Comparison of ENCODE assay signal across 8 cellular contexts in the genomic region with DNA sequence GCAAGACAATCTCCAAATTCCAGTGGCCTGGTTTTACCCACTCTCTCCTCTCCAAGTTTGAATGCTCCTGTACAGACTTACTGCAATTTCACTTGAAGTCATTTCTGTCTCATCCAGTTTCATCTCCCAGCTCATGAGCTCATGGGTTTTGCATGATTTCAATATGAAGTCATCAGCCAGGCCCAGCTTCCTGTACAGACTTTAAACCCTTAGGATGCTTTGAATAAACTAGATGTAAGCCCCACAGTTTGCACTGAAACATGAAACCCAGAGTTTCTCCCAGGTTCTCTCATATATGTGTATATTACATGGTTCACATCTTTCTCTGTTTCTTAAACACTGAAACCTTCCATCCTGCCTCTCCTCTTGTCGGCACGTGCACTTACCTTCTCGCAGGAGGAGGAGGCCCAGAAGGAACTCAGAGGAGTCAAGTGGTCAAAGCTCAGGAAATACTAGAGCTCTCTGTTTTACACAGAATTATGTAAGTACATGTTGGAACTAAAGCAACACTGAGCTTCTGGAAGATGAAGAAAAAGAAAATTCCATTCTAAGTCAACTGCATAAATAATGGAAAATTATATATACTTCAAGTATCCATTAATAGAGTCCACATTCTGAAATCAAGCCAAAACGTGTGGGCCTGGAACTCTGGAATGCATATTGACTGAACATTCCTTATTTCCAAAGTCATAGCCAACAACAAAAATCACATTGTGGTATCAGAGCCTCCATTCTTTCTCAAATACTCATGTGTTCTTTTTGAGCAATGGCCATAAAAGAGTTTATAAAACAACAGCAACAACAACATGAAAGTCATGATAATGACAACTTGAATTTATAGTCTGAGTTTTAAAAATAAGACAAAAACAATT.
DNase-seq lines count a peak whose midpoint lies in the region; ATAC-seq and TF ChIP-seq lines count a peak whose summit lies in the region.

No MANE protein-coding gene starts in this region.

- peak overlapping the region; percentile 17 for H3K4me2 ChIP-seq in mammary epithelial cell (ENCODE audit: insufficient read depth, low read depth, low read length)

- no peak for TF ChIP-seq POLR2A in transverse colon (IDR thresholded peaks at IDR 0.05)

- H3K4me3 ChIP-seq in mammary epithelial cell (replicated peaks in 1 of 3; ENCODE audit: insufficient read depth in 1 of 3, low read depth in 2 of 3, low read length in 3 of 3) (no peak overlapping the region), transverse colon (no peak overlapping the region), HAP-1 (no peak overlapping the region)

- H3K27ac Mint-ChIP-seq in MCF 10A (ENCODE audit: low read depth, unreplicated experiment) (no peak overlapping the region), brain (peak overlapping the region in 3 of 5 experiments; percentile 4 to 72 (median 69))

- DNase-seq in mammary epithelial cell (peak; percentile 86), MCF 10A (ENCODE audit: unreplicated experiment) (no peak), transverse colon (no peak), HAP-1 (ENCODE audit: low spot score in 2 of 2) (no peak), NCI-H1417 treated with DMSO at 0.1 percent for 48 hours (lab: John Stamatoyannopoulos, UW) (no peak)
- DNase-seq in effector CD4-positive, alpha-beta T cell = no peak

- H3K9me3 ChIP-seq in mammary epithelial cell (replicated peaks; ENCODE audit: insufficient read depth, low read length) = no peaks in the 10 kb centered on the region
- no peaks in the 10 kb centered on the region for H3K9me3 ChIP-seq in transverse colon
- H3K9me3 ChIP-seq in HAP-1 = no peaks in the 10 kb centered on the region

- BruUV-seq in mammary epithelial cell (replicated peaks; lab: Mats Ljungman, UMichigan) = TSS peak; percentile 45
- no TSS peak for BruUV-seq in MCF 10A (replicated peaks; lab: Mats Ljungman, UMichigan)

- CTCF ChIA-PET in mammary epithelial cell (lab: Charles Lee; ENCODE audit: low non-redundant PET) (interaction anchor here (0.6 to 0.7 kb wide), 4 partner anchors 12 to 469 kb away, joined by 3 to 6 read pairs (median 3); no protein-coding TSS in a partner anchor), MCF 10A (lab: Yijun Ruan, JAX) (interaction anchor here (1.0 to 1.5 kb wide), 2 partner anchors 12 to 364 kb away, joined by 5 read pairs; no protein-coding TSS in a partner anchor)

- H3K27me3 Mint-ChIP-seq in MCF 10A (ENCODE audit: insufficient read depth, unreplicated experiment) (no peaks in the 10 kb centered on the region), brain (peaks cover 2% of the 10 kb centered on the region)

- H3K27ac ChIP-seq in mammary epithelial cell (ENCODE audit: insufficient read depth, low read depth, low read length) = peak overlapping the region; percentile 12
- H3K27ac ChIP-seq in transverse colon = peak overlapping the region in 3 of 4 donors; percentile 33 to 64 (median 55)

- intact Hi-C loops in mammary epithelial cell (cut with micrococcal nuclease) = loop anchor here (5.0 kb wide), 2 partner anchors 123 to 363 kb away; a partner anchor contains a TSS
- intact Hi-C loops in MCF 10A (cut with micrococcal nuclease) = loop anchor here (5.0 kb wide), 1 partner anchor 73 kb away; no protein-coding TSS in a partner anchor
- intact Hi-C loops in transverse colon (cut with DNase I; ENCODE audit: low total_unique reads) = no loop called here

- H2AFZ ChIP-seq in mammary epithelial cell (ENCODE audit: low read depth, low read length) = peak overlapping the region; percentile 32

- peak; percentile 70 for ATAC-seq in HG03103 (IDR thresholded peaks at IDR 0.05; ENCODE audit: low read depth, unreplicated experiment)

- in situ Hi-C loops in mammary epithelial cell (cut with MboI; ENCODE audit: low sequenced_read_pairs in 2 of 2) (no loop called here), transverse colon (cut with MboI; ENCODE audit: low pct_ligation_motif_present in 1 of 4, low pct_unique_long_range_greater_than_20kb in 1 of 4, low sequenced_read_pairs in 3 of 4) (loop anchor here in 1 of 4 donors (25.0 kb wide), 1 partner anchor 353 kb away; no protein-coding TSS in a partner anchor), HAP-1 (cut with MboI; ENCODE audit: low sequenced_read_pairs) (no loop called here)

- no peaks in the 10 kb centered on the region for H3K36me3 Mint-ChIP-seq in MCF 10A (ENCODE audit: insufficient read depth, unreplicated experiment)
- H3K36me3 Mint-ChIP-seq in brain = no peaks in the 10 kb centered on the region

- no peak overlapping the region for H3K9ac ChIP-seq in mammary epithelial cell (ENCODE audit: insufficient read depth, low read length)

- H3K4me1 Mint-ChIP-seq in MCF 10A (ENCODE audit: insufficient read depth, unreplicated experiment) = peaks cover 29% of the 10 kb centered on the region
- H3K4me1 Mint-ChIP-seq in brain = peaks cover 28% of the 10 kb centered on the region

- dilution Hi-C loops in mammary epithelial cell (cut with HindIII; ENCODE audit: low sequenced_read_pairs) = no loop called here

- H4K20me1 ChIP-seq in mammary epithelial cell (ENCODE audit: insufficient read depth, low read length) = no peaks in the 10 kb centered on the region

- H3K79me2 ChIP-seq in mammary epithelial cell (ENCODE audit: insufficient read depth, low read length) = no peaks in the 10 kb centered on the region

- no peak for TF ChIP-seq EP300 in transverse colon (IDR thresholded peaks at IDR 0.05; ENCODE audit: low read depth)

- no peaks in the 10 kb centered on the region for H3K27me3 ChIP-seq in mammary epithelial cell (ENCODE audit: insufficient read depth, low read length)
- no peaks in the 10 kb centered on the region for H3K27me3 ChIP-seq in transverse colon
- peaks cover 10% of the 10 kb centered on the region; the same call in 1 of the 2 replicates for H3K27me3 ChIP-seq in HAP-1 (ENCODE audit: low read depth)

- no peaks in the 10 kb centered on the region for H3K9me3 Mint-ChIP-seq in MCF 10A (ENCODE audit: unreplicated experiment)
- H3K9me3 Mint-ChIP-seq in brain = peaks cover 0 to 4% (median 0%) of the 10 kb centered on the region in 5 experiments

- 47% methylated on average over 4 of the region's 4 CpGs for WGBS in mammary epithelial cell (ENCODE audit: low coverage, missing lambda C conversion rate)
- WGBS in transverse colon (ENCODE audit: low coverage in 1 of 2), 2 donors = 43 to 60% methylated on average over 1 to 4 of the region's 4 CpGs

- H3K4me1 ChIP-seq in mammary epithelial cell (ENCODE audit: insufficient read depth, low read length) (peaks cover 27% of the 10 kb centered on the region), transverse colon (peaks cover 0 to 18% (median under 1%) of the 10 kb centered on the region in 4 donors), HAP-1 (no peaks in the 10 kb centered on the region)

- H3K4me3 Mint-ChIP-seq in MCF 10A (ENCODE audit: unreplicated experiment) (no peak overlapping the region), brain (no peak overlapping the region)

- TF ChIP-seq CTCF in mammary epithelial cell (conservative IDR thresholded peaks at IDR 0.05 in 1 of 2, IDR thresholded peaks at IDR 0.05 in 1 of 2; ENCODE audit: extremely low read depth in 1 of 2, insufficient read depth in 1 of 2, low read depth in 1 of 2, low read length in 2 of 2) = no peak
- no peak for TF ChIP-seq CTCF in MCF 10A (IDR thresholded peaks at IDR 0.05; ENCODE audit: unreplicated experiment)
- no peak for TF ChIP-seq CTCF in brain (conservative IDR thresholded peaks at IDR 0.05)
- TF ChIP-seq CTCF in transverse colon (IDR thresholded peaks at IDR 0.05) = no peak

- H3K36me3 ChIP-seq in mammary epithelial cell (ENCODE audit: insufficient read depth, low read length) (no peaks in the 10 kb centered on the region), transverse colon (no peaks in the 10 kb centered on the region), HAP-1 (replicated peaks) (no peaks in the 10 kb centered on the region)

- POLR2A ChIA-PET in MCF 10A (lab: Yijun Ruan, JAX) = interaction anchor here (0.7 kb wide), 1 partner anchor 54 kb away, joined by 3 read pairs; no protein-coding TSS in a partner anchor
